ENCODE assay signal across 1 cellular context in genomic region chr21:44272231-44272858, GRCh38.
TF ChIP-seq lines count a peak whose summit lies in the region.

No MANE protein-coding gene starts in this region.

TF ChIP-seq in H1, 55 proteins besides CTCF, POLR2A, EP300 and RAD21:
- TF ChIP-seq YY1 (IDR thresholded peaks at IDR 0.05; ENCODE audit: low read depth, low read length) = no peak
- TF ChIP-seq TAF1 (IDR thresholded peaks at IDR 0.05; ENCODE audit: low read depth, low read length) = no peak
